Comparison of ENCODE assay signal across 8 cellular contexts in the genomic region with DNA sequence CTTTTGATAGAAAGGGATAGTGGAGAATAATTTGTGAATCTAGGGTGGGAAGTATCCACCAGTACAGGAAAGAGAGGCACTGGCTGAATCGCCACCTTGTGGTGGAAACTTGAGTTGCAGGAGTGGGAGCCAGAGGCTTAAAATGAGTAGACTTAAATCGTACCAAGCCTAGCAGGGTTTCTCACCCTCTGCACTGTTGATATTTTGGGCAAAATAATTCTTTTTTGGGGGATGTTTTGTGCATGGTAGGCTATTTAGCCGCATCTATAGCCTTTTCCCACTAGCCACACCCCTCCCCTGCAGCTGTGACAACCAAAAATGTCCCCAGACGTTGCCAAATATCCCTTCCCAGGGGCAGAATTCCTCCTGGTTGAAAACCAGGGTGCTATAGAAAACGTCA.
A peak's percentile ranks its signal among the peaks of the same experiment; 100 is the strongest.
DNase-seq lines count a peak whose midpoint lies in the region; ATAC-seq and TF ChIP-seq lines count a peak whose summit lies in the region.

No MANE protein-coding gene starts in this region.

- no peaks in the 10 kb centered on the region for H3K36me3 Mint-ChIP-seq in activated T-cell treated with anti-CD3 and anti-CD28 coated beads, Interleukin-2, amount 50 U/mL, for 24 hours (ENCODE audit: low read depth)
- H3K36me3 Mint-ChIP-seq in nephron progenitor cell (ENCODE audit: low read depth), result no peaks in the 10 kb centered on the region

- H3K4me1 Mint-ChIP-seq in activated T-cell treated with anti-CD3 and anti-CD28 coated beads, Interleukin-2, amount 50 U/mL, for 24 hours (ENCODE audit: low read depth), result no peaks in the 10 kb centered on the region
- peaks cover 40% of the 10 kb centered on the region for H3K4me1 Mint-ChIP-seq in nephron progenitor cell

- DNase-seq in GM10248 (ENCODE audit: extremely low spot score), result peak; percentile 80
- DNase-seq in HUDEP-2 (lab: John Stamatoyannopoulos, UW; ENCODE audit: unreplicated experiment in 76 of 76), result peak in 66 of 76 experiments; percentile 3 to 82 (median 52)
- DNase-seq in Panc1 (ENCODE audit: low read depth, low spot score), result peak; percentile 77
- peak; percentile 85 for DNase-seq in activated T-cell treated with anti-CD3 and anti-CD28 coated beads, Interleukin-2, amount 50 U/mL, for 24 hours
- DNase-seq in fibroblast of lung (ENCODE audit: low read depth in 2 of 2), result peak; percentile 49 to 80
- peak; percentile 89 for DNase-seq in nephron progenitor cell
- DNase-seq in stimulated activated naive CD8-positive, alpha-beta T cell treated with anti-CD3 and anti-CD28 coated beads, Interleukin-15, Interleukin-2, amounts not matched to agents 100 U/mL and 50 U/mL, for 24 hours, result peak; percentile 86

- no peak overlapping the region for H3K4me3 Mint-ChIP-seq in activated T-cell treated with anti-CD3 and anti-CD28 coated beads, Interleukin-2, amount 50 U/mL, for 24 hours
- H3K4me3 Mint-ChIP-seq in nephron progenitor cell, result no peak overlapping the region

- TF ChIP-seq CTCF in GM10248 (IDR thresholded peaks at IDR 0.05; ENCODE audit: control extremely low read depth, extremely low read depth, low read depth, missing control alignments) (peak; percentile 86), Panc1 (IDR thresholded peaks at IDR 0.05) (peak; percentile 93), fibroblast of lung (conservative IDR thresholded peaks at IDR 0.05 in 1 of 2, IDR thresholded peaks at IDR 0.05 in 1 of 2; ENCODE audit: low read depth in 1 of 2, low read length in 2 of 2) (peak; percentile 93 to 99), nephron progenitor cell (IDR thresholded peaks at IDR 0.05) (peak; percentile 94)

- no peak overlapping the region for H2AFZ ChIP-seq in fibroblast of lung (ENCODE audit: low read length)

- H3K27ac ChIP-seq in Panc1 (ENCODE audit: low read length), result no peak overlapping the region
- no peak overlapping the region for H3K27ac ChIP-seq in fibroblast of lung (ENCODE audit: insufficient read depth, low read length)

- BruUV-seq in Panc1 (replicated peaks; lab: Mats Ljungman, UMichigan), result no TSS peak

- H3K4me1 ChIP-seq in Panc1 (ENCODE audit: control insufficient read depth, insufficient read depth, low read length) (no peaks in the 10 kb centered on the region), fibroblast of lung (ENCODE audit: control insufficient read depth, extremely low read depth, insufficient read depth, low read length) (no peaks in the 10 kb centered on the region)

- peaks cover 29% of the 10 kb centered on the region for H3K27me3 Mint-ChIP-seq in activated T-cell treated with anti-CD3 and anti-CD28 coated beads, Interleukin-2, amount 50 U/mL, for 24 hours
- peaks cover 45% of the 10 kb centered on the region for H3K27me3 Mint-ChIP-seq in nephron progenitor cell (ENCODE audit: low read depth, poor library complexity)

- POLR2A ChIA-PET in GM10248 (lab: Yijun Ruan, JAX) (no interaction called here), Panc1 (lab: Charles Lee) (no interaction called here)

- ATAC-seq in Panc1 (peak; percentile 94), HG02970 (IDR thresholded peaks at IDR 0.05; ENCODE audit: low FRiP score, unreplicated experiment) (no peak)
- no peak for ATAC-seq in stimulated activated naive CD8-positive, alpha-beta T cell treated with anti-CD3 and anti-CD28 coated beads, Interleukin-15, Interleukin-2, amounts not matched to agents 100 U/mL and 50 U/mL, for 24 hours

- H3K27ac Mint-ChIP-seq in activated T-cell treated with anti-CD3 and anti-CD28 coated beads, Interleukin-2, amount 50 U/mL, for 24 hours, result no peak overlapping the region
- H3K27ac Mint-ChIP-seq in nephron progenitor cell, result no peak overlapping the region

- intact Hi-C loops in Panc1 (cut with micrococcal nuclease; ENCODE audit: unreplicated experiment), result loop anchor here (1.0 kb wide), 1 partner anchor 31 kb away; no protein-coding TSS in a partner anchor

- no peaks in the 10 kb centered on the region for H3K9me3 Mint-ChIP-seq in activated T-cell treated with anti-CD3 and anti-CD28 coated beads, Interleukin-2, amount 50 U/mL, for 24 hours
- H3K9me3 Mint-ChIP-seq in nephron progenitor cell, result peaks cover 11% of the 10 kb centered on the region

- H3K27me3 ChIP-seq in Panc1 (ENCODE audit: control insufficient read depth, insufficient read depth, low read length) (no peaks in the 10 kb centered on the region; the same call in 1 of the 2 replicates), fibroblast of lung (ENCODE audit: control insufficient read depth, insufficient read depth, low read length) (peaks cover 3% of the 10 kb centered on the region)

- in situ Hi-C loops in Panc1 (cut with HindIII; ENCODE audit: low pct_unique_long_range_greater_than_20kb, low sequenced_read_pairs), result no loop called here

- H3K4me2 ChIP-seq in fibroblast of lung (ENCODE audit: extremely low read depth, insufficient read depth, low read length), result no peak overlapping the region

- H3K4me3 ChIP-seq in Panc1 (ENCODE audit: low read depth in 2 of 2, low read length in 2 of 2) (no peak overlapping the region), fibroblast of lung (replicated peaks in 1 of 4; ENCODE audit: control extremely low read depth in 1 of 4, insufficient read depth in 1 of 4, low read depth in 3 of 4, low read length in 4 of 4) (no peak overlapping the region)

- H3K9me3 ChIP-seq in Panc1 (ENCODE audit: control insufficient read depth, insufficient read depth, low read depth, low read length), result no peaks in the 10 kb centered on the region
- H3K9me3 ChIP-seq in fibroblast of lung (ENCODE audit: control insufficient read depth, insufficient read depth, low read depth, low read length), result no peaks in the 10 kb centered on the region

- H3K79me2 ChIP-seq in fibroblast of lung (ENCODE audit: control insufficient read depth, insufficient read depth, low read length), result no peaks in the 10 kb centered on the region

- CTCF ChIA-PET in GM10248 (lab: Yijun Ruan, JAX) (interaction anchor here (0.6 to 6.2 kb wide), 21 partner anchors 12 to 432 kb away, joined by 3 to 136 read pairs (median 4); partner anchors contain the start of genes DHX35 and FAM83D), Panc1 (lab: Charles Lee) (interaction anchor here (0.6 to 3.0 kb wide), 3 partner anchors 32 to 937 kb away, joined by 3 to 19 read pairs (median 3); no protein-coding TSS in a partner anchor)

- H4K20me1 ChIP-seq in fibroblast of lung (ENCODE audit: control insufficient read depth, extremely low read depth, insufficient read depth, low read length), result no peaks in the 10 kb centered on the region

- H3K36me3 ChIP-seq in Panc1 (ENCODE audit: control insufficient read depth, insufficient read depth, low read length) (no peaks in the 10 kb centered on the region), fibroblast of lung (ENCODE audit: control insufficient read depth, insufficient read depth, low read length) (no peaks in the 10 kb centered on the region)

- no peak overlapping the region for H3K9ac ChIP-seq in fibroblast of lung (ENCODE audit: insufficient read depth, low read length)
